8 cellular contexts compared by ENCODE assay signal in the genomic region with DNA sequence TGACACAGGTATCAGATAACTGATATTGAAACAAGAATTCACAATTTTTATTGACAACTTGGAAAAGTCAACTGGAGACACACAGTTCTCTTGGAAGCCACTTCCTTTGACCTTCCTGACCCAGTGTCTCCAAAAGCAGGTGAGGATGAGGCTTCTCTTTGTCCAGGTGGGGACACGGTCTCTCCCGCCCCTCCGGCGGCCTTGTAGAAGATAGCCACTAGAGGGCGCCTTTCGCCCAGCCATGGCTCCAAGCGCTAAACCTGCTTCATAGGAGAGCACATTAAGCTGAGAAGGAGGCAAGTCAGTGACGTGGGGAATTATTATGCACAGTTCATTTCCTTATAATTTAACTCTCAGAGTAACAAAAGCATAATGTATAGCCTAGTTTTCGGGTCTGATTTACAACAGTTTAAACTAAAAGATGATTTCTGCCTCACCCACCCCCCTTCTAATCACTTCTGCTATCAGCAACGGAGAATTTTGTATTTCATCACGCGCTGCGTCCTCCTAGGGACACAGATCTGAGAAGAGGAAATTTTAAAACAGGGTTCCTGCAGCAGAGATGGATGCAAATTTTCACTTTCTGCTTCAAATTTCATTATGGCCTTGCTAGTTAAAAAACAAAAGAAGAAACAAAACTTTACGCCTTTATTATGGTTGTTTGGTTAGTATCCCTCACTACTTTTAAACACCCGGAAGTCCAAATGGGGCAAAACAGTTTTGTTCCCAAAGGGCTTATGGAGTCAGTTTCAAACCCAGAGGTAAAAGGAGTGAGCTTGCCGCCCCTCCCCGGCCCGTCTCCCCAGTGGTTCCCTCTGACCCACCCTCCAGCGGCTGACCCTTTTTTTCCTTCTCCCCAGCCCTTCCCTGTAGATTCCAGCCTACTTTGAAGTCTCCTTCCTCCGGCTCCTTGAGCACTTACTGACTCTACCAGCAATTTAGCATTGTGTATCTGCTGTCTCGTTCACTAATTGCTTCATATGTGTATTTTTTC.
DNase-seq lines count a peak whose midpoint lies in the region; ATAC-seq and TF ChIP-seq lines count a peak whose summit lies in the region.

No MANE protein-coding gene starts in this region.

- CTCF ChIA-PET in Panc1 (lab: Charles Lee): interaction anchor here (0.6 to 1.2 kb wide), 5 partner anchors 33 to 720 kb away, joined by 3 to 6 read pairs (median 4); no protein-coding TSS in a partner anchor

- peaks cover 4% of the 10 kb centered on the region; the same call in 1 of the 2 replicates for H3K4me1 ChIP-seq in Panc1 (ENCODE audit: control insufficient read depth, insufficient read depth, low read length)

- H3K4me1 Mint-ChIP-seq in IgD-negative memory B cell (peaks cover 2 to 9% (median 4%) of the 10 kb centered on the region in 3 donors), neural crest cell (peaks cover 31% of the 10 kb centered on the region)
- peaks cover 15% of the 10 kb centered on the region for H3K4me1 Mint-ChIP-seq in activated T-helper 1 cell treated with anti-CD3 and anti-CD28 coated beads, Interleukin-12 subunit alpha, Interleukin-12 subunit beta, Interleukin-2, Interleukin-4 antibody, amounts not matched to agents 30 ng/mL and 10 ng/mL and 1 ng/mL, durations not matched to agents 14 hours and 24 hours and 36 hours (ENCODE audit: low read depth)
- peaks cover 24% of the 10 kb centered on the region for H3K4me1 Mint-ChIP-seq in stimulated activated naive CD8-positive, alpha-beta T cell treated with anti-CD3 and anti-CD28 coated beads, Interleukin-15, amount 100 ng/mL, for 72 hours

- H3K36me3 ChIP-seq in Panc1 (ENCODE audit: control insufficient read depth, insufficient read depth, low read length): no peaks in the 10 kb centered on the region

- peak overlapping the region; percentile 53 to 73 (median 64) for H3K4me3 Mint-ChIP-seq in IgD-negative memory B cell
- peak overlapping the region; percentile 79 for H3K4me3 Mint-ChIP-seq in activated T-helper 1 cell treated with anti-CD3 and anti-CD28 coated beads, Interleukin-12 subunit alpha, Interleukin-12 subunit beta, Interleukin-2, Interleukin-4 antibody, amounts not matched to agents 30 ng/mL and 10 ng/mL and 1 ng/mL, durations not matched to agents 14 hours and 24 hours and 36 hours
- peak overlapping the region; percentile 87 for H3K4me3 Mint-ChIP-seq in neural crest cell
- peak overlapping the region; percentile 77 to 86 for H3K4me3 Mint-ChIP-seq in stimulated activated naive CD8-positive, alpha-beta T cell treated with anti-CD3 and anti-CD28 coated beads, Interleukin-15, amount 100 ng/mL, for 72 hours

- no peaks in the 10 kb centered on the region for H3K36me3 Mint-ChIP-seq in IgD-negative memory B cell
- H3K36me3 Mint-ChIP-seq in activated T-helper 1 cell treated with anti-CD3 and anti-CD28 coated beads, Interleukin-12 subunit alpha, Interleukin-12 subunit beta, Interleukin-2, Interleukin-4 antibody, amounts not matched to agents 30 ng/mL and 10 ng/mL and 1 ng/mL, durations not matched to agents 14 hours and 24 hours and 36 hours (ENCODE audit: low read depth): no peaks in the 10 kb centered on the region
- no peaks in the 10 kb centered on the region for H3K36me3 Mint-ChIP-seq in neural crest cell (ENCODE audit: low read depth)

- peak; percentile 94 for DNase-seq in DMS53 (lab: John Stamatoyannopoulos, UW)
- peak; percentile 52 for DNase-seq in Panc1 (ENCODE audit: low read depth, low spot score)
- DNase-seq in activated T-helper 1 cell treated with anti-CD3 and anti-CD28 coated beads, Interleukin-12 subunit alpha, Interleukin-12 subunit beta, Interleukin-2, Interleukin-4 antibody, amounts not matched to agents 30 ng/mL and 10 ng/mL and 1 ng/mL, durations not matched to agents 14 hours and 24 hours and 36 hours (ENCODE audit: low spot score): peak; percentile 71
- DNase-seq in fibroblast of the aortic adventitia (ENCODE audit: low read depth): peak; percentile 77
- peak; percentile 80 for DNase-seq in neural crest cell (ENCODE audit: low read depth, low spot score)
- peak; percentile 83 to 85 for DNase-seq in stimulated activated naive CD8-positive, alpha-beta T cell treated with anti-CD3 and anti-CD28 coated beads, Interleukin-15, amount 100 ng/mL, for 72 hours

- H3K4me3 ChIP-seq in Panc1 (ENCODE audit: low read depth in 2 of 2, low read length in 2 of 2): peak overlapping the region; percentile 31 to 55
- peak overlapping the region; percentile 48 for H3K4me3 ChIP-seq in fibroblast of the aortic adventitia (ENCODE audit: low read depth, low read length)

- H3K27me3 Mint-ChIP-seq in IgD-negative memory B cell (peaks cover 25% of the 10 kb centered on the region), neural crest cell (ENCODE audit: low read depth) (no peaks in the 10 kb centered on the region)
- peaks cover 8% of the 10 kb centered on the region for H3K27me3 Mint-ChIP-seq in activated T-helper 1 cell treated with anti-CD3 and anti-CD28 coated beads, Interleukin-12 subunit alpha, Interleukin-12 subunit beta, Interleukin-2, Interleukin-4 antibody, amounts not matched to agents 30 ng/mL and 10 ng/mL and 1 ng/mL, durations not matched to agents 14 hours and 24 hours and 36 hours (ENCODE audit: insufficient read depth)
- H3K27me3 Mint-ChIP-seq in stimulated activated naive CD8-positive, alpha-beta T cell treated with anti-CD3 and anti-CD28 coated beads, Interleukin-15, amount 100 ng/mL, for 72 hours: peaks cover 39% of the 10 kb centered on the region

- BruUV-seq in Panc1 (replicated peaks; lab: Mats Ljungman, UMichigan): no TSS peak

- H3K27me3 ChIP-seq in Panc1 (ENCODE audit: control insufficient read depth, insufficient read depth, low read length): peaks cover 19% of the 10 kb centered on the region; the same call in 1 of the 2 replicates

- H3K9me3 Mint-ChIP-seq in IgD-negative memory B cell (no peaks in the 10 kb centered on the region), neural crest cell (no peaks in the 10 kb centered on the region)
- no peaks in the 10 kb centered on the region for H3K9me3 Mint-ChIP-seq in activated T-helper 1 cell treated with anti-CD3 and anti-CD28 coated beads, Interleukin-12 subunit alpha, Interleukin-12 subunit beta, Interleukin-2, Interleukin-4 antibody, amounts not matched to agents 30 ng/mL and 10 ng/mL and 1 ng/mL, durations not matched to agents 14 hours and 24 hours and 36 hours
- no peaks in the 10 kb centered on the region for H3K9me3 Mint-ChIP-seq in stimulated activated naive CD8-positive, alpha-beta T cell treated with anti-CD3 and anti-CD28 coated beads, Interleukin-15, amount 100 ng/mL, for 72 hours

- no peaks in the 10 kb centered on the region for H3K9me3 ChIP-seq in Panc1 (ENCODE audit: control insufficient read depth, insufficient read depth, low read depth, low read length)

- no peak overlapping the region for H3K27ac Mint-ChIP-seq in IgD-negative memory B cell
- peak overlapping the region; percentile 63 for H3K27ac Mint-ChIP-seq in activated T-helper 1 cell treated with anti-CD3 and anti-CD28 coated beads, Interleukin-12 subunit alpha, Interleukin-12 subunit beta, Interleukin-2, Interleukin-4 antibody, amounts not matched to agents 30 ng/mL and 10 ng/mL and 1 ng/mL, durations not matched to agents 14 hours and 24 hours and 36 hours
- H3K27ac Mint-ChIP-seq in neural crest cell (ENCODE audit: unreplicated experiment): no peak overlapping the region
- H3K27ac Mint-ChIP-seq in stimulated activated naive CD8-positive, alpha-beta T cell treated with anti-CD3 and anti-CD28 coated beads, Interleukin-15, amount 100 ng/mL, for 72 hours: peak overlapping the region; percentile 71 to 92

- in situ Hi-C loops in Panc1 (cut with HindIII; ENCODE audit: low pct_unique_long_range_greater_than_20kb, low sequenced_read_pairs): no loop called here

- ATAC-seq in GM21717 (IDR thresholded peaks at IDR 0.05; ENCODE audit: unreplicated experiment) (peak; percentile 98), Panc1 (peak; percentile 99)
- ATAC-seq in stimulated activated naive CD8-positive, alpha-beta T cell treated with anti-CD3 and anti-CD28 coated beads, Interleukin-15, amount 100 ng/mL, for 72 hours: peak; percentile 98

- intact Hi-C loops in Panc1 (cut with micrococcal nuclease; ENCODE audit: unreplicated experiment): no loop called here
- intact Hi-C loops in activated T-helper 1 cell treated with anti-CD3 and anti-CD28 coated beads, Interleukin-12 subunit alpha, Interleukin-12 subunit beta, Interleukin-2, Interleukin-4 antibody, amounts not matched to agents 30 ng/mL and 10 ng/mL and 1 ng/mL, durations not matched to agents 14 hours and 24 hours and 36 hours (cut with micrococcal nuclease): loop anchor here (1.0 to 5.0 kb wide), 8 partner anchors 33 to 1782 kb away; no protein-coding TSS in a partner anchor

- no peak overlapping the region for H3K27ac ChIP-seq in Panc1 (ENCODE audit: low read length)

- POLR2A ChIA-PET in Panc1 (lab: Charles Lee): no interaction called here

- peak; percentile 96 for TF ChIP-seq CTCF in Panc1 (IDR thresholded peaks at IDR 0.05)
- TF ChIP-seq CTCF in fibroblast of the aortic adventitia (IDR thresholded peaks at IDR 0.05; ENCODE audit: insufficient read depth, low read length): peak; percentile 97
- peak; percentile 99 for TF ChIP-seq CTCF in neural crest cell (conservative IDR thresholded peaks at IDR 0.05)

Comparison
In these comparisons a context has a peak if more than half of its experiments do, and no peak if none do; other contexts are left out.
1. H3K27ac Mint-ChIP-seq: peak in activated T-helper 1 cell treated with anti-CD3 and anti-CD28 coated beads, Interleukin-12 subunit alpha, Interleukin-12 subunit beta, Interleukin-2, Interleukin-4 antibody, amounts not matched to agents 30 ng/mL and 10 ng/mL and 1 ng/mL, durations not matched to agents 14 hours and 24 hours and 36 hours (single experiment) and stimulated activated naive CD8-positive, alpha-beta T cell treated with anti-CD3 and anti-CD28 coated beads, Interleukin-15, amount 100 ng/mL, for 72 hours (2 of 2); none in IgD-negative memory B cell (0 of 3) and neural crest cell (single experiment).
2. Peak in every context shown above with its lines, with median percentiles within 50 percentile points of each other: DNase-seq, ATAC-seq, H3K4me3 Mint-ChIP-seq and CTCF ChIP-seq.